Comparison of ENCODE assay signal across 21 cellular contexts in genomic region chr5:165723931-165724330, GRCh38.
DNase-seq lines count a peak whose midpoint lies in the region; ATAC-seq and TF ChIP-seq lines count a peak whose summit lies in the region.
"Had no signal": no experiment of that assay in that cellular context is flagged by ENCODE, and none has a peak within 500 bp of the region (broad histone marks: within the 10 kb centered on the region; RNA-seq: fewer than 3 reads in every experiment).

No MANE protein-coding gene starts in this region.

- H2AFZ ChIP-seq in mammary epithelial cell (ENCODE audit: low read depth, low read length), result no peak overlapping the region
- no peak overlapping the region for H2AFZ ChIP-seq in neural progenitor cell (replicated peaks)

- in situ Hi-C loops in mammary epithelial cell (cut with MboI; ENCODE audit: low sequenced_read_pairs in 2 of 2), result no loop called here

- H3K36me3 ChIP-seq in mammary epithelial cell (ENCODE audit: insufficient read depth, low read length) (no peaks in the 10 kb centered on the region), SK-N-MC (ENCODE audit: insufficient read depth, low read length) (no peaks in the 10 kb centered on the region), neural progenitor cell (no peaks in the 10 kb centered on the region)
- H3K36me3 ChIP-seq: BLaER1 treated with 17β-estradiol and CSF1 and Interleukin-3, amounts not matched to agents 10 nM and 100 nM had no signal

- H3K36me3 Mint-ChIP-seq in MCF 10A (ENCODE audit: insufficient read depth, unreplicated experiment) (no peaks in the 10 kb centered on the region), neural progenitor cell (peaks cover 10% of the 10 kb centered on the region)
- H3K36me3 Mint-ChIP-seq: CD8-positive, alpha-beta T cell had no signal

- 44% methylated on average over 5 of the region's 5 CpGs for WGBS in mammary epithelial cell (ENCODE audit: low coverage, missing lambda C conversion rate)

- H3K9me3 Mint-ChIP-seq in MCF 10A (ENCODE audit: unreplicated experiment) (peaks cover 5% of the 10 kb centered on the region), neural progenitor cell (peaks cover 17% of the 10 kb centered on the region)

- H3K79me2 ChIP-seq in mammary epithelial cell (ENCODE audit: insufficient read depth, low read length), result no peaks in the 10 kb centered on the region
- no peaks in the 10 kb centered on the region for H3K79me2 ChIP-seq in neural progenitor cell (ENCODE audit: low read depth)

- DNase-seq in MCF 10A (ENCODE audit: unreplicated experiment) (peak; percentile 90), mammary epithelial cell (no peak), SK-N-MC (ENCODE audit: low read depth, low spot score) (peak; percentile 8), epithelial cell of esophagus (ENCODE audit: low read depth) (peak; percentile 16), neural progenitor cell (ENCODE audit: low spot score) (no peak), DMS79 treated with DMSO at 0.1 percent for 48 hours (lab: John Stamatoyannopoulos, UW) (no peak), NCI-H748 (lab: John Stamatoyannopoulos, UW; ENCODE audit: unreplicated experiment) (no peak)
- DNase-seq: AML-193; Caco-2; Calu3; CD4-positive, alpha-beta T cell; CD8-positive, alpha-beta T cell; DND-41; EL; GDM1 had no signal

- H3K27me3 Mint-ChIP-seq in MCF 10A (ENCODE audit: insufficient read depth, unreplicated experiment) (no peaks in the 10 kb centered on the region), neural progenitor cell (ENCODE audit: insufficient read depth, low read depth) (no peaks in the 10 kb centered on the region)
- H3K27me3 Mint-ChIP-seq: B cell; CD4-positive, alpha-beta T cell had no signal

- H3K4me1 ChIP-seq in mammary epithelial cell (ENCODE audit: insufficient read depth, low read length) (no peaks in the 10 kb centered on the region), neural progenitor cell (no peaks in the 10 kb centered on the region)
- H3K4me1 ChIP-seq: A549; BLaER1 treated with 17β-estradiol and CSF1 and Interleukin-3, amounts not matched to agents 10 nM and 100 nM; Caco-2 had no signal

- H3K27ac ChIP-seq in mammary epithelial cell (ENCODE audit: insufficient read depth, low read depth, low read length) (no peak overlapping the region), SK-N-MC (no peak overlapping the region), neural progenitor cell (no peak overlapping the region)
- H3K27ac ChIP-seq: A549; BLaER1 treated with 17β-estradiol and CSF1 and Interleukin-3, amounts not matched to agents 10 nM and 100 nM; C4-2B had no signal

- POLR2A ChIA-PET in MCF 10A (lab: Yijun Ruan, JAX), result no interaction called here

- ATAC-seq in SK-N-SH treated with all-trans-retinoic acid at 6 μM for 48 hours, result no peak
- ATAC-seq: A549; CD8-positive, alpha-beta T cell; GM12878 had no signal

- H4K20me1 ChIP-seq in mammary epithelial cell (ENCODE audit: insufficient read depth, low read length) (no peaks in the 10 kb centered on the region), neural progenitor cell (ENCODE audit: low read depth) (no peaks in the 10 kb centered on the region)
- H4K20me1 ChIP-seq: BLaER1 treated with 17β-estradiol and CSF1 and Interleukin-3, amounts not matched to agents 10 nM and 100 nM had no signal

- H3K4me1 Mint-ChIP-seq in MCF 10A (ENCODE audit: insufficient read depth, unreplicated experiment) (peaks cover 24% of the 10 kb centered on the region), neural progenitor cell (peaks cover 35% of the 10 kb centered on the region)
- H3K4me1 Mint-ChIP-seq: B cell had no signal

- peak overlapping the region; percentile 2 for H3K27ac Mint-ChIP-seq in MCF 10A (ENCODE audit: low read depth, unreplicated experiment)
- peak overlapping the region; percentile 57 for H3K27ac Mint-ChIP-seq in neural progenitor cell
- H3K27ac Mint-ChIP-seq: B cell; CD4-positive, alpha-beta T cell; CD8-positive, alpha-beta T cell had no signal

- H3K4me3 ChIP-seq in mammary epithelial cell (replicated peaks in 1 of 3; ENCODE audit: insufficient read depth in 1 of 3, low read depth in 2 of 3, low read length in 3 of 3) (no peak overlapping the region), SK-N-MC (no peak overlapping the region), epithelial cell of esophagus (ENCODE audit: low read length) (no peak overlapping the region), neural progenitor cell (no peak overlapping the region)
- H3K4me3 ChIP-seq: A549; BLaER1 treated with 17β-estradiol and CSF1 and Interleukin-3, amounts not matched to agents 10 nM and 100 nM; GM12878 had no signal

- no peaks in the 10 kb centered on the region for H3K9me3 ChIP-seq in mammary epithelial cell (replicated peaks; ENCODE audit: insufficient read depth, low read length)
- no peaks in the 10 kb centered on the region for H3K9me3 ChIP-seq in SK-N-MC (ENCODE audit: low read depth, low read length)
- H3K9me3 ChIP-seq in neural progenitor cell (ENCODE audit: low read depth), result no peaks in the 10 kb centered on the region
- H3K9me3 ChIP-seq: A549; BLaER1 treated with 17β-estradiol and CSF1 and Interleukin-3, amounts not matched to agents 10 nM and 100 nM; Caco-2 had no signal

- no peak overlapping the region for H3K9ac ChIP-seq in mammary epithelial cell (ENCODE audit: insufficient read depth, low read length)
- no peak overlapping the region for H3K9ac ChIP-seq in SK-N-MC (ENCODE audit: insufficient read length)
- no peak overlapping the region for H3K9ac ChIP-seq in neural progenitor cell
- H3K9ac ChIP-seq: BLaER1 treated with 17β-estradiol and CSF1 and Interleukin-3, amounts not matched to agents 10 nM and 100 nM had no signal

- TF ChIP-seq CTCF in MCF 10A (IDR thresholded peaks at IDR 0.05; ENCODE audit: unreplicated experiment) (no peak), mammary epithelial cell (conservative IDR thresholded peaks at IDR 0.05 in 1 of 2, IDR thresholded peaks at IDR 0.05 in 1 of 2; ENCODE audit: extremely low read depth in 1 of 2, insufficient read depth in 1 of 2, low read depth in 1 of 2, low read length in 2 of 2) (no peak), epithelial cell of esophagus (IDR thresholded peaks at IDR 0.05; ENCODE audit: insufficient read depth, low read depth, low read length, missing control alignments) (no peak), neural progenitor cell (IDR thresholded peaks at IDR 0.05) (no peak)

- H3K4me2 ChIP-seq in mammary epithelial cell (ENCODE audit: insufficient read depth, low read depth, low read length), result no peak overlapping the region
- H3K4me2 ChIP-seq in neural progenitor cell, result no peak overlapping the region
- H3K4me2 ChIP-seq: A549; BLaER1 treated with 17β-estradiol and CSF1 and Interleukin-3, amounts not matched to agents 10 nM and 100 nM had no signal

- dilution Hi-C loops in mammary epithelial cell (cut with HindIII; ENCODE audit: low sequenced_read_pairs), result no loop called here

- H3K27me3 ChIP-seq in mammary epithelial cell (ENCODE audit: insufficient read depth, low read length), result no peaks in the 10 kb centered on the region
- H3K27me3 ChIP-seq in neural progenitor cell, result no peaks in the 10 kb centered on the region
- H3K27me3 ChIP-seq: BLaER1 treated with 17β-estradiol and CSF1 and Interleukin-3, amounts not matched to agents 10 nM and 100 nM had no signal

- intact Hi-C loops in MCF 10A (cut with micrococcal nuclease) (no loop called here), mammary epithelial cell (cut with micrococcal nuclease) (no loop called here)

- CTCF ChIA-PET in MCF 10A (lab: Yijun Ruan, JAX) (no interaction called here), mammary epithelial cell (lab: Charles Lee; ENCODE audit: low non-redundant PET) (no interaction called here)

- BruUV-seq in MCF 10A (replicated peaks; lab: Mats Ljungman, UMichigan) (no TSS peak), mammary epithelial cell (replicated peaks; lab: Mats Ljungman, UMichigan) (no TSS peak)

- no peaks in the 10 kb centered on the region for H3F3A ChIP-seq in neural progenitor cell (ENCODE audit: low read depth)

- H3K4me3 Mint-ChIP-seq in MCF 10A (ENCODE audit: unreplicated experiment) (no peak overlapping the region), neural progenitor cell (no peak overlapping the region)
- H3K4me3 Mint-ChIP-seq: B cell; CD4-positive, alpha-beta T cell; CD8-positive, alpha-beta T cell had no signal

TF ChIP-seq in SK-N-SH treated with all-trans-retinoic acid at 6 μM for 48 hours, 23 proteins besides CTCF, POLR2A, EP300 and RAD21 (continues in another document):
- TF ChIP-seq, protein P1, sequence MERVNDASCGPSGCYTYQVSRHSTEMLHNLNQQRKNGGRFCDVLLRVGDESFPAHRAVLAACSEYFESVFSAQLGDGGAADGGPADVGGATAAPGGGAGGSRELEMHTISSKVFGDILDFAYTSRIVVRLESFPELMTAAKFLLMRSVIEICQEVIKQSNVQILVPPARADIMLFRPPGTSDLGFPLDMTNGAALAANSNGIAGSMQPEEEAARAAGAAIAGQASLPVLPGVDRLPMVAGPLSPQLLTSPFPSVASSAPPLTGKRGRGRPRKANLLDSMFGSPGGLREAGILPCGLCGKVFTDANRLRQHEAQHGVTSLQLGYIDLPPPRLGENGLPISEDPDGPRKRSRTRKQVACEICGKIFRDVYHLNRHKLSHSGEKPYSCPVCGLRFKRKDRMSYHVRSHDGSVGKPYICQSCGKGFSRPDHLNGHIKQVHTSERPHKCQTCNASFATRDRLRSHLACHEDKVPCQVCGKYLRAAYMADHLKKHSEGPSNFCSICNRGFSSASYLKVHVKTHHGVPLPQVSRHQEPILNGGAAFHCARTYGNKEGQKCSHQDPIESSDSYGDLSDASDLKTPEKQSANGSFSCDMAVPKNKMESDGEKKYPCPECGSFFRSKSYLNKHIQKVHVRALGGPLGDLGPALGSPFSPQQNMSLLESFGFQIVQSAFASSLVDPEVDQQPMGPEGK (CRISPR knock-in tag; IDR thresholded peaks at IDR 0.05; ENCODE audit: borderline replicate concordance), result no peak
- no peak for TF ChIP-seq SNAI2 (CRISPR knock-in tag; IDR thresholded peaks at IDR 0.05)
- no peak for TF ChIP-seq ESRRG (CRISPR knock-in tag; IDR thresholded peaks at IDR 0.05)
- no peak for TF ChIP-seq TOX (CRISPR knock-in tag; IDR thresholded peaks at IDR 0.05; ENCODE audit: borderline replicate concordance)
- no peak for TF ChIP-seq ISL1 (CRISPR knock-in tag; IDR thresholded peaks at IDR 0.05)
- TF ChIP-seq RARB (CRISPR knock-in tag; IDR thresholded peaks at IDR 0.05), result no peak
- TF ChIP-seq ZC3H10 (CRISPR knock-in tag; IDR thresholded peaks at IDR 0.05), result no peak
- TF ChIP-seq CREB5 (CRISPR knock-in tag; IDR thresholded peaks at IDR 0.05; ENCODE audit: low read depth), result no peak
- TF ChIP-seq OSR1 (CRISPR knock-in tag; IDR thresholded peaks at IDR 0.05), result no peak

Comparison
In these comparisons a context has a peak if more than half of its experiments do, and no peak if none do; other contexts are left out.
1. DNase-seq: peak in MCF 10A (single experiment), SK-N-MC (single experiment) and epithelial cell of esophagus (single experiment); none in mammary epithelial cell (single experiment), neural progenitor cell (single experiment), DMS79 treated with DMSO at 0.1 percent for 48 hours (single experiment) and NCI-H748 (single experiment).